In genomic region chr15:71559098-71559497, GRCh38 we compare ENCODE assay signal across 14 cellular contexts.
A peak's percentile ranks its signal among the peaks of the same experiment; 100 is the strongest.
DNase-seq lines count a peak whose midpoint lies in the region; ATAC-seq and TF ChIP-seq lines count a peak whose summit lies in the region.
"Had no signal": no experiment of that assay in that cellular context is flagged by ENCODE, and none has a peak within 500 bp of the region (broad histone marks: within the 10 kb centered on the region; RNA-seq: fewer than 3 reads in every experiment).

No MANE protein-coding gene starts in this region.

- no peak overlapping the region for H2BK120ac ChIP-seq in mesendoderm (ENCODE audit: low read depth, low read length)

- H3K27ac ChIP-seq in GM23248 (no peak overlapping the region), RWPE2 (ENCODE audit: poor library complexity, severe bottlenecking) (peak overlapping the region; percentile 94), esophagus squamous epithelium (peak overlapping the region in 3 of 4 donors; percentile 23 to 47 (median 35)), thyroid gland (no peak overlapping the region), mesendoderm (ENCODE audit: low read depth, low read length) (no peak overlapping the region)
- H3K27ac ChIP-seq: sigmoid colon, suprapubic skin had no signal

- H3K4ac ChIP-seq in mesendoderm (ENCODE audit: low read depth, low read length), result no peak overlapping the region

- H2BK15ac ChIP-seq in mesendoderm (replicated peaks; ENCODE audit: low read depth), result no peak overlapping the region

- H3K79me2 ChIP-seq in GM23248 (ENCODE audit: insufficient read depth), result no peaks in the 10 kb centered on the region
- H3K79me2 ChIP-seq in mesendoderm (ENCODE audit: control insufficient read depth, insufficient read depth, low read length), result no peaks in the 10 kb centered on the region

- 74 to 82% methylated on average over 3 of the region's 3 CpGs for WGBS in GM23248 (ENCODE audit: low coverage in 1 of 2, low lambda C conversion rate in 2 of 2, missing lambda C conversion rate in 2 of 2), 2 experiments
- WGBS in esophagus squamous epithelium, 2 donors, result 34 to 62% methylated on average over 3 of the region's 3 CpGs
- WGBS in thyroid gland, 2 donors, result 89 to 94% methylated on average over 3 of the region's 3 CpGs
- WGBS in mesendoderm (ENCODE audit: extremely low coverage, insufficient coverage, low lambda C conversion rate), result no CpG with 5 or more reads among the region's 3 CpGs

- H4K8ac ChIP-seq in mesendoderm (ENCODE audit: low read depth, low read length), result no peak overlapping the region

- H3K4me2 ChIP-seq in GM23248 (ENCODE audit: unreplicated experiment) (peak overlapping the region; percentile 7), mesendoderm (ENCODE audit: low read length) (no peak overlapping the region)

- intact Hi-C loops in esophagus squamous epithelium (cut with DNase I), result no loop called here
- intact Hi-C loops in thyroid gland (cut with DNase I), result no loop called here

- no peak overlapping the region for H2AK5ac ChIP-seq in mesendoderm (ENCODE audit: low read length)

- H4K5ac ChIP-seq in mesendoderm (ENCODE audit: low read length), result no peak overlapping the region

- H3K4me3 ChIP-seq in GM23248 (no peak overlapping the region), RWPE2 (ENCODE audit: severe bottlenecking) (no peak overlapping the region), esophagus squamous epithelium (no peak overlapping the region), skeletal muscle cell (ENCODE audit: low read depth, low read length) (no peak overlapping the region), thyroid gland (replicated peaks in 1 of 3) (no peak overlapping the region), mesendoderm (ENCODE audit: low read length) (no peak overlapping the region)
- H3K4me3 ChIP-seq: sigmoid colon, suprapubic skin had no signal

- H3K18ac ChIP-seq in mesendoderm (ENCODE audit: low read length), result no peak overlapping the region

- H4K20me1 ChIP-seq in GM23248 (ENCODE audit: insufficient read depth), result no peaks in the 10 kb centered on the region

- H3K36me3 ChIP-seq in GM23248 (ENCODE audit: low read depth) (no peaks in the 10 kb centered on the region; the same call in 1 of the 2 replicates), RWPE2 (ENCODE audit: low read depth) (peaks cover 25% of the 10 kb centered on the region; the same call in 1 of the 2 replicates), esophagus squamous epithelium (peaks cover 0 to 14% (median 0%) of the 10 kb centered on the region in 3 donors), thyroid gland (no peaks in the 10 kb centered on the region), mesendoderm (ENCODE audit: control insufficient read depth, insufficient read depth, low read length) (no peaks in the 10 kb centered on the region)
- H3K36me3 ChIP-seq: sigmoid colon, suprapubic skin had no signal

- H3K27me3 ChIP-seq in GM23248 (replicated peaks; ENCODE audit: insufficient read depth), result no peaks in the 10 kb centered on the region
- no peaks in the 10 kb centered on the region for H3K27me3 ChIP-seq in RWPE2 (ENCODE audit: insufficient read depth, poor library complexity, severe bottlenecking)
- no peaks in the 10 kb centered on the region for H3K27me3 ChIP-seq in esophagus squamous epithelium
- no peaks in the 10 kb centered on the region for H3K27me3 ChIP-seq in thyroid gland
- H3K27me3 ChIP-seq in mesendoderm (ENCODE audit: insufficient read depth, low read length, poor library complexity), result no peaks in the 10 kb centered on the region
- H3K27me3 ChIP-seq: sigmoid colon, suprapubic skin had no signal

- no peaks in the 10 kb centered on the region for H3K9me2 ChIP-seq in GM23248 (ENCODE audit: insufficient read depth)

- TF ChIP-seq CTCF in RWPE2 (IDR thresholded peaks at IDR 0.05; ENCODE audit: poor library complexity, severe bottlenecking) (peak; percentile 7), esophagus squamous epithelium (IDR thresholded peaks at IDR 0.05) (no peak), thyroid gland (IDR thresholded peaks at IDR 0.05) (no peak)

- H2BK5ac ChIP-seq in mesendoderm (ENCODE audit: low read length), result no peak overlapping the region

- H2AFZ ChIP-seq in GM23248, result no peak overlapping the region

- peaks cover 34% of the 10 kb centered on the region for H3K4me1 ChIP-seq in GM23248 (ENCODE audit: insufficient read depth)
- H3K4me1 ChIP-seq in RWPE2 (ENCODE audit: insufficient read depth, poor library complexity, severe bottlenecking), result peaks cover 56% of the 10 kb centered on the region
- H3K4me1 ChIP-seq in esophagus squamous epithelium, result peaks cover 0 to 78% (median 15%) of the 10 kb centered on the region in 3 donors
- no peaks in the 10 kb centered on the region for H3K4me1 ChIP-seq in thyroid gland
- no peaks in the 10 kb centered on the region for H3K4me1 ChIP-seq in mesendoderm (ENCODE audit: control insufficient read depth, low read depth, low read length)
- H3K4me1 ChIP-seq: sigmoid colon, suprapubic skin had no signal

- H3K79me1 ChIP-seq in mesendoderm (ENCODE audit: low read length), result no peaks in the 10 kb centered on the region

- H3K9me3 ChIP-seq in GM23248 (ENCODE audit: low read depth) (no peaks in the 10 kb centered on the region), RWPE2 (ENCODE audit: severe bottlenecking) (peaks cover 11% of the 10 kb centered on the region), esophagus squamous epithelium (no peaks in the 10 kb centered on the region), thyroid gland (no peaks in the 10 kb centered on the region)

- no peak overlapping the region for H3K23ac ChIP-seq in mesendoderm (ENCODE audit: low read length)

- ATAC-seq in RWPE2 (ENCODE audit: low read depth) (peak; percentile 90), GM18498 (IDR thresholded peaks at IDR 0.05; ENCODE audit: unreplicated experiment) (no peak), GM21381 (IDR thresholded peaks at IDR 0.05; ENCODE audit: unreplicated experiment) (no peak)
- ATAC-seq: activated T-helper 17 cell treated with anti-CD3 and anti-CD28 coated beads, Interleukin-2, amount 50 U/mL, for 72 hours had no signal

- no peak overlapping the region for H3K56ac ChIP-seq in mesendoderm (ENCODE audit: low read length)

- H3F3A ChIP-seq in GM23248 (ENCODE audit: insufficient read depth), result peaks cover 23% of the 10 kb centered on the region

- H3K9ac ChIP-seq in GM23248 (no peak overlapping the region), mesendoderm (ENCODE audit: low read length) (no peak overlapping the region)

- in situ Hi-C loops in GM23248 (cut with MboI), result no loop called here

- DNase-seq in GM23248, result peak; percentile 45
- peak; percentile 85 for DNase-seq in RWPE2 (ENCODE audit: low spot score)
- DNase-seq in esophagus squamous epithelium (lab: John Stamatoyannopoulos, UW), result no peak
- DNase-seq in skeletal muscle cell (ENCODE audit: low read depth), result peak; percentile 43
- DNase-seq in thyroid gland, result no peak
- DNase-seq in mesendoderm, result no peak
- DNase-seq: activated CD4-positive, alpha-beta T cell treated with anti-CD3 and anti-CD28 coated beads, Interleukin-2, amount 50 U/mL, for 1 hour; CD8-positive, alpha-beta memory T cell; MV-4-11; sigmoid colon had no signal

- TF ChIP-seq POLR2A in esophagus squamous epithelium (IDR thresholded peaks at IDR 0.05), result no peak
- TF ChIP-seq POLR2A in thyroid gland (IDR thresholded peaks at IDR 0.05), result no peak

Comparison
In these comparisons a context has a peak if more than half of its experiments do, and no peak if none do; other contexts are left out.
1. DNase-seq: peak in GM23248 (single experiment), RWPE2 (single experiment) and skeletal muscle cell (single experiment); none in esophagus squamous epithelium (single experiment), thyroid gland (0 of 2) and mesendoderm (single experiment).
2. H3K27ac ChIP-seq: peak in RWPE2 (single experiment) and esophagus squamous epithelium (3 of 4); none in GM23248 (single experiment), thyroid gland (0 of 3) and mesendoderm (single experiment).